14 cellular contexts compared by ENCODE assay signal in genomic region chrX:80765226-80765625, GRCh38. TPM values are rescaled to one million over a fixed set of nuclear protein-coding genes. Genes with fewer than 3 reads are reported as not detected.
DNase-seq lines count a peak whose midpoint lies in the region; ATAC-seq and TF ChIP-seq lines count a peak whose summit lies in the region.
"Had no signal": no experiment of that assay in that cellular context is flagged by ENCODE, and none has a peak within 500 bp of the region (broad histone marks: within the 10 kb centered on the region; RNA-seq: fewer than 3 reads in every experiment).

No MANE protein-coding gene starts in this region.

- intact Hi-C loops in left lung (cut with DNase I): no loop called here

- in situ Hi-C loops in astrocyte of the spinal cord (cut with HindIII; ENCODE audit: low sequenced_read_pairs): no loop called here

- TF ChIP-seq CTCF in AG10803 (conservative IDR thresholded peaks at IDR 0.05; ENCODE audit: low read length): no peak
- no peak for TF ChIP-seq CTCF in astrocyte of the spinal cord (IDR thresholded peaks at IDR 0.05; ENCODE audit: low read depth, low read length)
- TF ChIP-seq CTCF in left lung (IDR thresholded peaks at IDR 0.05): no peak

- no peaks in the 10 kb centered on the region for H3K9me3 ChIP-seq in left lung
- H3K9me3 ChIP-seq: Caco-2 had no signal

- no peaks in the 10 kb centered on the region for H3K36me3 ChIP-seq in left lung

- no peak overlapping the region for H3K27ac ChIP-seq in left lung

- H3K4me1 ChIP-seq in left lung: no peaks in the 10 kb centered on the region
- H3K4me1 ChIP-seq: Caco-2 had no signal

- H3K4me3 ChIP-seq in AG10803 (ENCODE audit: low read length): no peak overlapping the region
- H3K4me3 ChIP-seq in astrocyte of the spinal cord (ENCODE audit: low read depth, low read length): no peak overlapping the region
- H3K4me3 ChIP-seq in left lung: no peak overlapping the region

- peak; percentile 86 for DNase-seq in AG10803 (ENCODE audit: low read depth)
- DNase-seq in M059J (ENCODE audit: low read depth): peak; percentile 88
- peak; percentile 63 for DNase-seq in astrocyte of the spinal cord (ENCODE audit: low read depth, low spot score)
- DNase-seq in left lung: no peak
- no peak for DNase-seq in activated CD4-positive, alpha-beta T cell treated with anti-CD3 and anti-CD28 coated beads for 4 hours
- no peak for DNase-seq in NCI-H345 (lab: John Stamatoyannopoulos, UW)
- DNase-seq in NK-92 (lab: John Stamatoyannopoulos, UW; ENCODE audit: unreplicated experiment): no peak
- DNase-seq: activated gamma-delta T cell treated with Interleukin-2 at 50 U/mL for 16 hours; Caco-2; cortex of kidney; NCI-H1930; stimulated activated CD8-positive, alpha-beta memory T cell treated with anti-CD3 and anti-CD28 coated beads, Interleukin-4, amount 100 ng/mL, for 48 hours had no signal

- ATAC-seq in left lung (peak; percentile 86), GM19467 (IDR thresholded peaks at IDR 0.05; ENCODE audit: unreplicated experiment) (no peak)
- ATAC-seq: Right ventricle myocardium inferior had no signal

- no peaks in the 10 kb centered on the region for H3K27me3 ChIP-seq in left lung

RNA-seq across cellular contexts. Expression of gene BRWD3, which starts 44.5 kb away (rescaled TPM):
- total RNA-seq in M059J (2014; rRNA removed; shearing (Covaris generic)): 6.2 and 6.4 TPM in 2 replicates
- total RNA-seq in left lung: 10 to 100 TPM; 16.4 to 22.7 TPM

Comparison
In these comparisons a context has a peak if more than half of its experiments do, and no peak if none do; other contexts are left out.
1. DNase-seq: peak in AG10803 (single experiment), M059J (single experiment) and astrocyte of the spinal cord (single experiment); none in left lung (0 of 2), activated CD4-positive, alpha-beta T cell treated with anti-CD3 and anti-CD28 coated beads for 4 hours (0 of 2), NCI-H345 (single experiment) and NK-92 (single experiment).